In the genomic region with DNA sequence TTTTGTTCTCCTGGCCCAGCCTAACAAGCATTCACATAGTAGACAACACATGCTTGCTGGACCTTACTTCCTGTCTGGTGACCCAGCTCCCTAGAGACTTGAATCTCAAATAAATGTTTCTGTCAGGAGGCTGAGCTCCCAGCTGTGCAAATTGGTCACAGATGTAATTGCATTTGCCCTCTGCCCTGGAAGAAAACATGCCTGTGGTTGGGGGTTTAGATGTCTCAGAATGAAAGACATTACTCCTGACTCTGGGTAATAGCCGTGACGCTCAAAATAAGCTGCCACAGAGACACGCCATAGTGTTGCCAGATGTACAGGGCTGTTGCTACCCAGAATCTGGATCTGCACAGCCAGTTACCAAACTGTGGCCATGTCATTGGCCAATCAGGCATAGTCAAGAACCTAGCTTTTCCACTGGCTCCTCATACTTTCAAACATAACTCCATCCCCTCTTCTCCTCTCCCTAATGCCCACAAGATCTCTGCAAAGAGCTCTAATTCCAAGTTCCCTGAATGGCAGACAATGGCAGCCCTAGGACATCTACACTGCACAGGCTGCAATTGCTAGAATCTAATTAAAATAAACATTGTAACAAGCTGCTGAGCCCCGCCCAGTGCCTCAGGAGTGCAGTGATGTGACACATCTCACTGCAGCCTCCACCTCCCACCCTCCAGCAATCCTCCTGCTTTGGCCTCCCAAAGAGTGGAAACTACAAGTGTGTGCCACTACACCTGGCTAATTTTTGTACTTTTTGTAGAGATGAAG, we compare ENCODE assay signal across 8 cellular contexts. TPM values are rescaled to one million over a fixed set of nuclear protein-coding genes. Genes with fewer than 3 reads are reported as not detected.
A peak's percentile ranks its signal among the peaks of the same experiment; 100 is the strongest.
DNase-seq lines count a peak whose midpoint lies in the region; ATAC-seq and TF ChIP-seq lines count a peak whose summit lies in the region.

No MANE protein-coding gene starts in this region.

- no peak overlapping the region for H3K9ac ChIP-seq in endodermal cell (ENCODE audit: extremely low read depth, low read length, poor library complexity, severe bottlenecking)

- ATAC-seq in GM21737 (IDR thresholded peaks at IDR 0.05; ENCODE audit: unreplicated experiment): peak; percentile 89
- peak; percentile 96 to 97 for ATAC-seq in stimulated activated naive B cell treated with anti-CD40 and anti-IgM and Interleukin-4, amounts not matched to agents 10 μg/mL and 1 μg/mL and 100 μg/mL, for 72 hours (replicated peaks)

- DNase-seq in GM12864 (ENCODE audit: low read depth) (peak; percentile 79), LHCN-M2 (ENCODE audit: low read depth) (peak; percentile 99), endodermal cell (no peak), ovary (no peak), mesenteric fat pad (ENCODE audit: low spot score) (no peak), NCI-H510A treated with DMSO at 0.1 percent for 48 hours (lab: John Stamatoyannopoulos, UW) (no peak)
- peak; percentile 75 for DNase-seq in stimulated activated naive B cell treated with anti-CD40 and anti-IgM and Interleukin-4, amounts not matched to agents 10 μg/mL and 1 μg/mL and 100 μg/mL, for 72 hours

- WGBS in endodermal cell (ENCODE audit: insufficient coverage in 1 of 2, insufficient read length in 1 of 2), 2 experiments: 76 to 87% methylated on average over 4 of the region's 4 CpGs
- WGBS in ovary, 3 donors: 35 to 56% (median 51%) methylated on average over 4 of the region's 4 CpGs

- no peak overlapping the region for H3K27ac Mint-ChIP-seq in endodermal cell
- peak overlapping the region; percentile 95 for H3K27ac Mint-ChIP-seq in stimulated activated naive B cell treated with anti-CD40 and anti-IgM and Interleukin-4, amounts not matched to agents 10 μg/mL and 1 μg/mL and 100 μg/mL, for 72 hours

- no peak for TF ChIP-seq POLR2A in ovary (IDR thresholded peaks at IDR 0.05)

- H3K27ac ChIP-seq in endodermal cell (ENCODE audit: low read depth, low read length): peak overlapping the region; percentile 85
- no peak overlapping the region for H3K27ac ChIP-seq in ovary

- H3K4me1 Mint-ChIP-seq in endodermal cell: peaks cover 4% of the 10 kb centered on the region
- peaks cover 17 to 19% of the 10 kb centered on the region in 2 donors for H3K4me1 Mint-ChIP-seq in stimulated activated naive B cell treated with anti-CD40 and anti-IgM and Interleukin-4, amounts not matched to agents 10 μg/mL and 1 μg/mL and 100 μg/mL, for 72 hours

- H3K4me1 ChIP-seq in endodermal cell (ENCODE audit: control insufficient read depth, insufficient read depth, low read length) (no peaks in the 10 kb centered on the region), ovary (ENCODE audit: insufficient read depth) (peaks cover 11% of the 10 kb centered on the region)

- intact Hi-C loops in ovary (cut with DNase I): loop anchor here in 2 of 4 donors (2.0 to 5.0 kb wide), 2 partner anchors 513 to 515 kb away; no protein-coding TSS in a partner anchor

- no peaks in the 10 kb centered on the region for H3K36me3 ChIP-seq in endodermal cell (ENCODE audit: control insufficient read depth, insufficient read depth, low read length)
- H3K36me3 ChIP-seq in ovary: no peaks in the 10 kb centered on the region

- no peaks in the 10 kb centered on the region for H3K36me3 Mint-ChIP-seq in endodermal cell (ENCODE audit: low read depth)
- H3K36me3 Mint-ChIP-seq in stimulated activated naive B cell treated with anti-CD40 and anti-IgM and Interleukin-4, amounts not matched to agents 10 μg/mL and 1 μg/mL and 100 μg/mL, for 72 hours: no peaks in the 10 kb centered on the region

- TF ChIP-seq CTCF in GM12864 (IDR thresholded peaks at IDR 0.05; ENCODE audit: low read depth, low read length, missing control alignments) (no peak), endodermal cell (conservative IDR thresholded peaks at IDR 0.05) (no peak), ovary (IDR thresholded peaks at IDR 0.05) (no peak)

- no peak for TF ChIP-seq EP300 in ovary (IDR thresholded peaks at IDR 0.05)

- H3K4me3 Mint-ChIP-seq in endodermal cell: no peak overlapping the region
- H3K4me3 Mint-ChIP-seq in stimulated activated naive B cell treated with anti-CD40 and anti-IgM and Interleukin-4, amounts not matched to agents 10 μg/mL and 1 μg/mL and 100 μg/mL, for 72 hours: peak overlapping the region; percentile 45 to 56

- H3K9me3 ChIP-seq in endodermal cell (ENCODE audit: control insufficient read depth, low read length): no peaks in the 10 kb centered on the region
- no peaks in the 10 kb centered on the region for H3K9me3 ChIP-seq in ovary

- no peaks in the 10 kb centered on the region for H3K9me3 Mint-ChIP-seq in endodermal cell
- H3K9me3 Mint-ChIP-seq in stimulated activated naive B cell treated with anti-CD40 and anti-IgM and Interleukin-4, amounts not matched to agents 10 μg/mL and 1 μg/mL and 100 μg/mL, for 72 hours: no peaks in the 10 kb centered on the region

- H3K27me3 ChIP-seq in endodermal cell (ENCODE audit: control insufficient read depth, insufficient read depth, low read length, poor library complexity, severe bottlenecking) (no peaks in the 10 kb centered on the region), ovary (no peaks in the 10 kb centered on the region)

- peaks cover 5% of the 10 kb centered on the region for H3K27me3 Mint-ChIP-seq in endodermal cell (ENCODE audit: insufficient read depth)
- peaks cover 0 to 13% of the 10 kb centered on the region in 2 donors for H3K27me3 Mint-ChIP-seq in stimulated activated naive B cell treated with anti-CD40 and anti-IgM and Interleukin-4, amounts not matched to agents 10 μg/mL and 1 μg/mL and 100 μg/mL, for 72 hours

- H3K4me3 ChIP-seq in GM12864 (ENCODE audit: low read depth, low read length) (no peak overlapping the region), endodermal cell (ENCODE audit: low read length) (no peak overlapping the region), ovary (no peak overlapping the region)

RNA-seq across cellular contexts. Expression of gene GMPR, which starts 32.8 kb away (rescaled TPM):
- total RNA-seq in LHCN-M2 (2014; rRNA removed): 4.9 and 6.0 TPM in 2 replicates
- polyA plus RNA-seq in LHCN-M2 (2012): 11.8 TPM
- total RNA-seq in endodermal cell: 10 to 100 TPM in 1 of 2 donors, 1 to 10 TPM in 1; 4.9 to 20.7 TPM
- polyA plus RNA-seq in endodermal cell (2013, experiment 1 of 2): 6.1 TPM
- polyA plus RNA-seq in endodermal cell (2013, experiment 2 of 2): 6.0 TPM
- 10 to 100 TPM; 18.6 to 49.4 (median 35.1) TPM for total RNA-seq in ovary
- 10 to 100 TPM; 32.5 to 50.2 TPM for polyA plus RNA-seq in ovary
- total RNA-seq in mesenteric fat pad: 5.9 TPM

Comparison
In these comparisons a context has a peak if more than half of its experiments do, and no peak if none do; other contexts are left out.
1. DNase-seq: peak in GM12864 (single experiment), LHCN-M2 (single experiment) and stimulated activated naive B cell treated with anti-CD40 and anti-IgM and Interleukin-4, amounts not matched to agents 10 μg/mL and 1 μg/mL and 100 μg/mL, for 72 hours (single experiment); none in endodermal cell (single experiment), ovary (0 of 5), mesenteric fat pad (single experiment) and NCI-H510A treated with DMSO at 0.1 percent for 48 hours (single experiment).